18 cellular contexts compared by ENCODE assay signal in the genomic region with DNA sequence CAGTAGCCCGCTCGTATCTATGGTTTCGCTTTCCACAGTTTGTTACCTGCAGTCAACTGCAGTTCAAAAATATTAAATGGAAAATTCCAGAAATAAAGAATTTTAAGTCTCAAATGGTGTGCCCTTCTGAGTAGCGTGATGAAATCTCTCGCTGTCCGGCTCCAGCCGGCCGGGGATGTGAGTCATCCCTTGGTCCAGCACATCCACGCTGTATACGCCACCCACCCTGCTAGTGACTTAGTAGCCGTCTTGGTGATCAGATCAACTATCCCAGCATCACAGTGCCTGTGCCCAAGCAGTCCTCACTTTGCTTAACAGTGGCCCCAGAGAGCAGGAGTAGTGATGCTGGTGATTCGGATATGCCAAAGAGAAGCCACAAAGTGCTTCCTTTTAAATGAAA. TPM values are rescaled to one million over a fixed set of nuclear protein-coding genes. Genes with fewer than 3 reads are reported as not detected.
A peak's percentile ranks its signal among the peaks of the same experiment; 100 is the strongest.
DNase-seq lines count a peak whose midpoint lies in the region; ATAC-seq and TF ChIP-seq lines count a peak whose summit lies in the region.
"Had no signal": no experiment of that assay in that cellular context is flagged by ENCODE, and none has a peak within 500 bp of the region (broad histone marks: within the 10 kb centered on the region; RNA-seq: fewer than 3 reads in every experiment).

No MANE protein-coding gene starts in this region.

- peaks cover 73 to 100% (median 91%) of the 10 kb centered on the region in 11 experiments for H3K9me3 ChIP-seq in BLaER1 treated with 17β-estradiol and CSF1 and Interleukin-3, amounts not matched to agents 10 nM and 100 nM (replicated peaks in 1 of 11)
- H3K9me3 ChIP-seq in IMR-90 (ENCODE audit: control insufficient read depth, insufficient read depth, low read length), result peaks cover 62% of the 10 kb centered on the region

- dilution Hi-C loops in IMR-90 (cut with HindIII; ENCODE audit: low sequenced_read_pairs, unreplicated experiment), result no loop called here

- H3K27me3 Mint-ChIP-seq in chondrocyte (ENCODE audit: low read depth) (no peaks in the 10 kb centered on the region), naive B cell (no peaks in the 10 kb centered on the region)
- H3K27me3 Mint-ChIP-seq: CD8-positive, alpha-beta memory T cell had no signal

- in situ Hi-C loops in IMR-90 (cut with MboI; ENCODE audit: low sequenced_read_pairs) (no loop called here), GM13977 (cut with MboI; ENCODE audit: low pct_unique_long_range_greater_than_20kb, low sequenced_read_pairs, unreplicated experiment) (no loop called here)

- no peaks in the 10 kb centered on the region; a peak in 1 of 22 replicates for H4K20me1 ChIP-seq in BLaER1 treated with 17β-estradiol and CSF1 and Interleukin-3, amounts not matched to agents 10 nM and 100 nM
- H4K20me1 ChIP-seq in IMR-90 (ENCODE audit: insufficient read depth, low read length), result no peaks in the 10 kb centered on the region

- 100% methylated on average over 1 of the region's 12 CpGs; no CpG with 5 or more reads in 1 of the 2 experiments for WGBS in IMR-90 (ENCODE audit: extremely low coverage in 2 of 2, insufficient read length in 1 of 2), 2 experiments

- TF ChIP-seq RAD21 in IMR-90 (IDR thresholded peaks at IDR 0.05; ENCODE audit: low read length), result no peak

- H3K4me1 ChIP-seq in BLaER1 treated with 17β-estradiol and CSF1 and Interleukin-3, amounts not matched to agents 10 nM and 100 nM, result no peaks in the 10 kb centered on the region
- no peaks in the 10 kb centered on the region for H3K4me1 ChIP-seq in IMR-90 (ENCODE audit: control insufficient read depth, insufficient read depth, low read length)

- intact Hi-C loops in IMR-90 (cut with micrococcal nuclease), result no loop called here
- intact Hi-C loops in head of caudate nucleus (cut with DNase I), result no loop called here

- no peak overlapping the region for H3K14ac ChIP-seq in IMR-90 (replicated peaks; ENCODE audit: low read depth, low read length)

- no peaks in the 10 kb centered on the region for H3K4me1 Mint-ChIP-seq in chondrocyte (ENCODE audit: low read depth)
- no peaks in the 10 kb centered on the region for H3K4me1 Mint-ChIP-seq in naive B cell
- H3K4me1 Mint-ChIP-seq: CD8-positive, alpha-beta memory T cell had no signal

- no peak overlapping the region for H2BK120ac ChIP-seq in IMR-90 (ENCODE audit: low read depth, low read length)

- TF ChIP-seq CTCF in IMR-90 (conservative IDR thresholded peaks at IDR 0.05; ENCODE audit: low read depth, low read length) (no peak), chondrocyte (IDR thresholded peaks at IDR 0.05) (no peak), GM13977 (IDR thresholded peaks at IDR 0.05; ENCODE audit: extremely low read depth, insufficient read depth, missing control alignments) (no peak)

- H3K27ac Mint-ChIP-seq in chondrocyte (ENCODE audit: unreplicated experiment) (no peak overlapping the region), naive B cell (peak overlapping the region in 1 of 6 donors; percentile 65)
- H3K27ac Mint-ChIP-seq: GM23338 had no signal

- no peak overlapping the region for H3K9ac ChIP-seq in BLaER1 treated with 17β-estradiol and CSF1 and Interleukin-3, amounts not matched to agents 10 nM and 100 nM
- H3K9ac ChIP-seq in IMR-90 (ENCODE audit: low read depth, low read length), result no peak overlapping the region

- H3K18ac ChIP-seq in IMR-90 (ENCODE audit: low read depth, low read length), result no peak overlapping the region

- CTCF ChIA-PET in IMR-90 (lab: Yijun Ruan, JAX), result no interaction called here

- 0 out of 2 replicates have a peak, but pooled peaks have one; percentile 21 for TF ChIP-seq POLR2A in IMR-90 (IDR thresholded peaks at IDR 0.05; ENCODE audit: low read depth, low read length)

- no peak overlapping the region for H3K4ac ChIP-seq in IMR-90 (ENCODE audit: low read depth, low read length)

- BruUV-seq in IMR-90 (replicated peaks; lab: Mats Ljungman, UMichigan), result no TSS peak

- H2BK15ac ChIP-seq in IMR-90 (ENCODE audit: low read depth, low read length), result no peak overlapping the region

- H3K56ac ChIP-seq in IMR-90 (ENCODE audit: extremely low read depth, insufficient read depth, low read length), result no peak overlapping the region

- peaks cover 45% of the 10 kb centered on the region for H3K9me3 Mint-ChIP-seq in chondrocyte (ENCODE audit: low read depth)
- H3K9me3 Mint-ChIP-seq in naive B cell, result peaks cover 25 to 85% (median 60%) of the 10 kb centered on the region in 7 donors

- no peak overlapping the region for H2BK5ac ChIP-seq in IMR-90 (ENCODE audit: low read depth, low read length, poor library complexity, severe bottlenecking)

- POLR2A ChIA-PET in IMR-90 (lab: Charles Lee; ENCODE audit: unreplicated experiment), result no interaction called here

- no peak overlapping the region for H2AK5ac ChIP-seq in IMR-90 (ENCODE audit: low read depth, low read length)

- no peak overlapping the region for H3K27ac ChIP-seq in BLaER1 treated with 17β-estradiol and CSF1 and Interleukin-3, amounts not matched to agents 10 nM and 100 nM
- no peak overlapping the region for H3K27ac ChIP-seq in IMR-90 (ENCODE audit: insufficient read depth, low read length)
- H3K27ac ChIP-seq: C4-2B had no signal

- no peak overlapping the region for H2AK9ac ChIP-seq in IMR-90 (replicated peaks; ENCODE audit: low read depth, low read length, poor library complexity)

- no peak overlapping the region for H4K8ac ChIP-seq in IMR-90 (ENCODE audit: low read depth in 2 of 2, low read length in 2 of 2)

- peaks cover 69 to 76% (median 74%) of the 10 kb centered on the region in 11 experiments for H3K36me3 ChIP-seq in BLaER1 treated with 17β-estradiol and CSF1 and Interleukin-3, amounts not matched to agents 10 nM and 100 nM
- H3K36me3 ChIP-seq in IMR-90 (ENCODE audit: control insufficient read depth, insufficient read depth, low read length), result peaks cover 39% of the 10 kb centered on the region

- no peak overlapping the region for H2BK20ac ChIP-seq in IMR-90 (ENCODE audit: low read depth, low read length)

- H3K4me3 Mint-ChIP-seq in chondrocyte (ENCODE audit: unreplicated experiment) (no peak overlapping the region), naive B cell (peak overlapping the region in 3 of 8 donors; percentile 4 to 15 (median 6))
- H3K4me3 Mint-ChIP-seq: GM23338 had no signal

- no peak overlapping the region for H3K4me2 ChIP-seq in BLaER1 treated with 17β-estradiol and CSF1 and Interleukin-3, amounts not matched to agents 10 nM and 100 nM
- H3K4me2 ChIP-seq in IMR-90 (ENCODE audit: low read depth, low read length), result no peak overlapping the region
- H3K4me2 ChIP-seq: GM23338 had no signal

- H3K9me1 ChIP-seq in IMR-90 (ENCODE audit: insufficient read depth, low read length), result no peaks in the 10 kb centered on the region

- H3K23ac ChIP-seq in IMR-90 (ENCODE audit: low read depth, low read length), result no peak overlapping the region

- H4K5ac ChIP-seq in IMR-90 (ENCODE audit: low read depth, low read length), result no peak overlapping the region

- ATAC-seq in IMR-90 (ENCODE audit: low read depth) (no peak), naive B cell (ENCODE audit: low read depth in 2 of 2) (no peak), HG03045 (IDR thresholded peaks at IDR 0.05; ENCODE audit: unreplicated experiment) (no peak)
- ATAC-seq: GM23338, HepG2 had no signal

- peak overlapping the region in 6 of 10 experiments; percentile 7 to 39 (median 22); a peak in 8 of 20 replicates for H3K4me3 ChIP-seq in BLaER1 treated with 17β-estradiol and CSF1 and Interleukin-3, amounts not matched to agents 10 nM and 100 nM
- H3K4me3 ChIP-seq in IMR-90 (ENCODE audit: insufficient read depth, low read depth, low read length), result no peak overlapping the region
- H3K4me3 ChIP-seq: GM23338 had no signal

- DNase-seq in IMR-90, result no peak
- peak; percentile 52 for DNase-seq in chondrocyte (ENCODE audit: low spot score)
- DNase-seq in naive B cell, result peak; percentile 7
- DNase-seq in activated naive CD4-positive, alpha-beta T cell (lab: John Stamatoyannopoulos, UW), result no peak
- no peak for DNase-seq in GM13977 (ENCODE audit: low spot score)
- no peak for DNase-seq in head of caudate nucleus
- DNase-seq: ACHN, Caco-2, DMS53, GF-D8, H7 had no signal

- H3K27me3 ChIP-seq in BLaER1 treated with 17β-estradiol and CSF1 and Interleukin-3, amounts not matched to agents 10 nM and 100 nM, result no peaks in the 10 kb centered on the region
- no peaks in the 10 kb centered on the region for H3K27me3 ChIP-seq in IMR-90 (ENCODE audit: control insufficient read depth, insufficient read depth, low read length)

- H4K91ac ChIP-seq in IMR-90 (ENCODE audit: insufficient read depth, low read depth, low read length), result no peak overlapping the region

- no peaks in the 10 kb centered on the region for H3K79me1 ChIP-seq in IMR-90 (ENCODE audit: low read depth in 1 of 2, low read length in 2 of 2)

- no peak overlapping the region for H2AFZ ChIP-seq in IMR-90 (replicated peaks; ENCODE audit: low read length, poor library complexity)
- H2AFZ ChIP-seq: GM23338 had no signal

- H3K36me3 Mint-ChIP-seq in chondrocyte (ENCODE audit: low read depth), result peaks cover 54% of the 10 kb centered on the region
- H3K36me3 Mint-ChIP-seq in naive B cell, result peaks cover 35 to 54% of the 10 kb centered on the region in 2 donors

TF ChIP-seq in IMR-90, 13 proteins besides CTCF, POLR2A, EP300 and RAD21 (continues in another document):
- TF ChIP-seq MAFK (IDR thresholded peaks at IDR 0.05; ENCODE audit: low read depth, low read length) (no peak), BHLHE40 (IDR thresholded peaks at IDR 0.05; ENCODE audit: low read depth, low read length) (no peak), SMC3 (IDR thresholded peaks at IDR 0.05; ENCODE audit: low read depth, low read length) (no peak), NFE2L2 (IDR thresholded peaks at IDR 0.05; ENCODE audit: low read depth, low read length) (no peak), CHD1 (IDR thresholded peaks at IDR 0.05; ENCODE audit: low read depth, low read length) (no peak), RFX5 (IDR thresholded peaks at IDR 0.05; ENCODE audit: low read depth, low read length) (no peak)

RNA-seq across cellular contexts. Expression of gene ZNF331, which starts 40.0 kb away (rescaled TPM):
- 11.1 and 12.2 TPM in 2 replicates for total RNA-seq in IMR-90 (2012; rRNA removed)
- polyA plus RNA-seq in IMR-90 (2012; rRNA removed), result 5.4 and 6.6 TPM in 2 replicates
- polyA plus RNA-seq in IMR-90 (2012; cell fraction: cytosol; rRNA removed), result 2.5 and 2.6 TPM in 2 replicates
- 19.3 and 55.4 TPM in 2 replicates for polyA plus RNA-seq in IMR-90 (2012; cell fraction: nucleus; rRNA removed; ENCODE audit: low replicate concordance)
- total RNA-seq in chondrocyte, result 7.9 to 9.1 TPM (median 7.9 TPM) in 3 replicates
- polyA plus RNA-seq in naive B cell (ENCODE audit: low read depth in 6 of 6), result 100 to 1,000 TPM in 2 of 6 donors, 10 to 100 TPM in 4; 35.2 to 141 (median 72.8) TPM

RNA-seq across cellular contexts. Expression of gene DPRX, which starts 53.8 kb away (rescaled TPM):
- total RNA-seq in IMR-90 (2012; rRNA removed) (not detected in 2 replicates), chondrocyte (not detected in 3 replicates)
- polyA plus RNA-seq in IMR-90 (2012; rRNA removed) (not detected in 2 replicates), naive B cell (ENCODE audit: low read depth in 6 of 6) (not detected)
- not detected in 2 replicates for polyA plus RNA-seq in IMR-90 (2012; cell fraction: cytosol; rRNA removed)
- 0.16 TPM in 1 of 2 replicates, not detected in the other for polyA plus RNA-seq in IMR-90 (2012; cell fraction: nucleus; rRNA removed; ENCODE audit: low replicate concordance)
- total RNA-seq: A172; Caco-2; CD8-positive, alpha-beta memory T cell; GM23338; HepG2 had no signal
- polyA plus RNA-seq: CD8-positive, alpha-beta memory T cell; GM23338; HepG2 had no signal

Comparison
In these comparisons a context has a peak if more than half of its experiments do, and no peak if none do; other contexts are left out.
1. DNase-seq: peak in chondrocyte (single experiment) and naive B cell (single experiment); none in IMR-90 (single experiment), activated naive CD4-positive, alpha-beta T cell (0 of 4), GM13977 (single experiment) and head of caudate nucleus (0 of 42).